ENCODE assay signal across 19 cellular contexts in genomic region chr4:7519638-7520373, GRCh38.
"Had no signal": no experiment of that assay in that cellular context is flagged by ENCODE, and none has a peak within 500 bp of the region (broad histone marks: within the 10 kb centered on the region; RNA-seq: fewer than 3 reads in every experiment).

No MANE protein-coding gene starts in this region.

- H3K27ac Mint-ChIP-seq: activated T-cell treated with anti-CD3 and anti-CD28 coated beads, Interleukin-2, amount 50 U/mL, for 72 hours; natural killer cell; stimulated activated effector memory CD8-positive, alpha-beta T cell treated with anti-CD3 and anti-CD28 coated beads, Interleukin-12 subunit alpha, Interleukin-12 subunit beta, amount 100 ng/mL, for 72 hours had no signal

- H3K36me3 ChIP-seq: colonic mucosa, gastroesophageal sphincter, heart right ventricle, lower lobe of right lung, sigmoid colon, thoracic aorta, upper lobe of right lung had no signal

- DNase-seq: activated CD4-positive, alpha-beta T cell treated with anti-CD3 and anti-CD28 coated beads, Interleukin-2, amount 50 U/mL, for 1 hour; activated effector memory CD4-positive, alpha-beta T cell treated with anti-CD3 and anti-CD28 coated beads, Interleukin-2, amount 50 U/mL, for 16 hours; activated naive CD4-positive, alpha-beta T cell treated with anti-CD3 and anti-CD28 coated beads, Interleukin-2, amount 50 U/mL, for 16 hours; activated T-cell treated with anti-CD3 and anti-CD28 coated beads, Interleukin-2, amount 50 U/mL, for 72 hours; aorta; colonic mucosa; erythroblast; lower lobe of right lung; natural killer cell; sigmoid colon; stimulated activated CD4-positive, alpha-beta T cell treated with anti-CD3 and anti-CD28 coated beads, Interleukin-4, amount 100 ng/mL, for 24 hours; T-helper 9 cell; upper lobe of right lung had no signal

- H3K36me3 Mint-ChIP-seq: natural killer cell; stimulated activated effector memory CD8-positive, alpha-beta T cell treated with anti-CD3 and anti-CD28 coated beads, Interleukin-12 subunit alpha, Interleukin-12 subunit beta, amount 100 ng/mL, for 72 hours had no signal

- H3K27ac ChIP-seq: colonic mucosa, gastroesophageal sphincter, heart right ventricle, lower lobe of right lung, sigmoid colon, thoracic aorta, upper lobe of right lung had no signal

- H3K9me3 ChIP-seq: colonic mucosa, gastroesophageal sphincter, heart right ventricle, lower lobe of right lung, sigmoid colon, thoracic aorta, upper lobe of right lung had no signal

- H3K4me3 ChIP-seq: colonic mucosa, gastroesophageal sphincter, heart right ventricle, lower lobe of right lung, sigmoid colon, thoracic aorta, upper lobe of right lung had no signal

- H3K9me3 Mint-ChIP-seq: activated T-cell treated with anti-CD3 and anti-CD28 coated beads, Interleukin-2, amount 50 U/mL, for 72 hours; central memory CD8-positive, alpha-beta T cell; natural killer cell; stimulated activated effector memory CD8-positive, alpha-beta T cell treated with anti-CD3 and anti-CD28 coated beads, Interleukin-12 subunit alpha, Interleukin-12 subunit beta, amount 100 ng/mL, for 72 hours had no signal

- ATAC-seq: activated CD4-positive, CD25-positive, alpha-beta regulatory T cell treated with anti-CD3 and anti-CD28 coated beads, Interleukin-2, amount 50 U/mL, for 24 hours; activated T-cell treated with anti-CD3 and anti-CD28 coated beads, Interleukin-2, amount 50 U/mL, for 72 hours; gastroesophageal sphincter; lower lobe of right lung; natural killer cell; stimulated activated effector memory CD8-positive, alpha-beta T cell treated with anti-CD3 and anti-CD28 coated beads, Interleukin-12 subunit alpha, Interleukin-12 subunit beta, amount 100 ng/mL, for 72 hours; upper lobe of right lung had no signal

- H3K4me1 ChIP-seq: colonic mucosa, lower lobe of right lung, sigmoid colon, upper lobe of right lung had no signal

- H3K27me3 ChIP-seq: colonic mucosa, sigmoid colon had no signal

- H3K4me3 Mint-ChIP-seq: activated T-cell treated with anti-CD3 and anti-CD28 coated beads, Interleukin-2, amount 50 U/mL, for 72 hours; central memory CD8-positive, alpha-beta T cell; natural killer cell; stimulated activated effector memory CD8-positive, alpha-beta T cell treated with anti-CD3 and anti-CD28 coated beads, Interleukin-12 subunit alpha, Interleukin-12 subunit beta, amount 100 ng/mL, for 72 hours had no signal
